Comparison of ENCODE assay signal across 32 cellular contexts in genomic region chr4:72709475-72709874, GRCh38.
"Had no signal": no experiment of that assay in that cellular context is flagged by ENCODE, and none has a peak within 500 bp of the region (broad histone marks: within the 10 kb centered on the region; RNA-seq: fewer than 3 reads in every experiment).

No MANE protein-coding gene starts in this region.

- H3K27me3 ChIP-seq: MG63 had no signal

- H3K9me3 ChIP-seq: MG63 had no signal

- H3K36me3 ChIP-seq: MG63 had no signal

- H3K4me3 ChIP-seq: MG63 had no signal

- DNase-seq: Karpas-422, Kasumi-1, MG63, MM.1S, MV-4-11, NCI-H1048, NCI-H1092, NCI-H1092 treated with DMSO at 0.1 percent for 48 hours, NCI-H1105, NCI-H1105 treated with DMSO at 0.1 percent for 48 hours, NCI-H1417 treated with DMSO at 0.1 percent for 48 hours, NCI-H1436, NCI-H1436 treated with DMSO at 0.1 percent for 48 hours, NCI-H146, NCI-H1694, NCI-H1694 treated with DMSO at 0.1 percent for 48 hours, NCI-H1930, NCI-H2029, NCI-H2029 treated with DMSO at 0.1 percent for 48 hours, NCI-H2081, NCI-H2081 treated with DMSO at 0.1 percent for 48 hours, NCI-H2107, NCI-H2171, NCI-H2171 treated with DMSO at 0.1 percent for 48 hours, NCI-H2227 treated with DMSO at 0.1 percent for 48 hours, NCI-H226, NCI-H345, NCI-H446, NCI-H446 treated with DMSO at 0.1 percent for 48 hours, NCI-H510A, NCI-H510A treated with DMSO at 0.1 percent for 48 hours, NCI-H524 had no signal
